Comparison of ENCODE assay signal across 8 cellular contexts in genomic region chr6:42979523-42980177, GRCh38. TPM values are rescaled to one million over a fixed set of nuclear protein-coding genes. Genes with fewer than 3 reads are reported as not detected.
DNase-seq lines count a peak whose midpoint lies in the region; ATAC-seq, FAIRE-seq and TF ChIP-seq lines count a peak whose summit lies in the region.

No MANE protein-coding gene starts in this region.

- H3K9ac ChIP-seq in H1 (replicated peaks in 1 of 4; ENCODE audit: extremely low read depth in 1 of 4, low read depth in 3 of 4, low read length in 3 of 4) = peak overlapping the region in 2 of 4 experiments; percentile 40 to 83; a peak in 5 of 7 replicates

- H3K79me2 ChIP-seq in H1 (ENCODE audit: control insufficient read depth in 1 of 2, insufficient read depth in 2 of 2, low read length in 2 of 2) = peaks cover 0 to 3% of the 10 kb centered on the region in 2 experiments; a peak in 1 of 4 replicates

- no peak overlapping the region for H2BK120ac ChIP-seq in H1 (replicated peaks; ENCODE audit: low read depth, low read length)

- TF ChIP-seq POLR2A in Peyer's patch (IDR thresholded peaks at IDR 0.05) = no peak
- TF ChIP-seq POLR2A in H1 (IDR thresholded peaks at IDR 0.05; ENCODE audit: control extremely low read depth in 1 of 2, low read depth in 2 of 2, low read length in 2 of 2) = no peak

- H3K4ac ChIP-seq in H1 (replicated peaks; ENCODE audit: insufficient read length, low read depth, low read length) = peak overlapping the region; percentile 22

- WGBS in H1 (ENCODE audit: extremely low coverage in 1 of 2, insufficient coverage in 1 of 2, insufficient read length in 1 of 2, insufficient replicate concordance in 2 of 2, low coverage in 1 of 2, low lambda C conversion rate in 2 of 2, missing lambda C conversion rate in 1 of 2), 2 experiments = 68% methylated on average over 9 of the region's 9 CpGs; no CpG with 5 or more reads in 1 of the 2 experiments

- H3K23me2 ChIP-seq in H1 (ENCODE audit: low read depth, low read length) = peaks cover 12% of the 10 kb centered on the region

- H3K4me1 ChIP-seq in Peyer's patch (peaks cover 0 to 18% (median 9%) of the 10 kb centered on the region in 4 donors), H1 (replicated peaks in 1 of 4; ENCODE audit: control insufficient read depth in 3 of 4, insufficient read depth in 4 of 4, low read length in 3 of 4) (peaks cover 4 to 10% (median 6%) of the 10 kb centered on the region in 4 experiments; a peak in 3 of 7 replicates), muscle layer of duodenum (ENCODE audit: control insufficient read depth in 1 of 2, insufficient read depth in 2 of 2, low read length in 2 of 2) (peaks cover 11 to 29% of the 10 kb centered on the region in 2 donors)

- H2BK20ac ChIP-seq in H1 (ENCODE audit: low read length) = no peak overlapping the region

- peak overlapping the region; percentile 66 for H2BK15ac ChIP-seq in H1 (ENCODE audit: low read length)

- no peak for TF ChIP-seq RAD21 in H1 (IDR thresholded peaks at IDR 0.05 in 1 of 2, conservative IDR thresholded peaks at IDR 0.05 in 1 of 2; ENCODE audit: low read depth in 2 of 2, low read length in 2 of 2)

- no peak overlapping the region for H3K56ac ChIP-seq in H1 (replicated peaks; ENCODE audit: insufficient read length, low read depth, low read length)

- CTCF ChIA-PET in H1 (lab: Charles Lee; ENCODE audit: partially characterized antibody) = interaction anchor here (0.8 to 4.4 kb wide), 10 partner anchors 9 to 288 kb away, joined by 3 to 33 read pairs (median 4); no protein-coding TSS in a partner anchor

- H3K4me2 ChIP-seq in H1 (ENCODE audit: insufficient read depth in 1 of 2, low read depth in 2 of 2, low read length in 2 of 2) = peak overlapping the region; percentile 91 to 97

- H3K27ac ChIP-seq in 22Rv1 (peak overlapping the region; percentile 85), Peyer's patch (peak overlapping the region; percentile 84 to 97 (median 94)), H1 (ENCODE audit: low read depth, low read length) (no peak overlapping the region), muscle layer of duodenum (ENCODE audit: low read length) (peak overlapping the region; percentile 83)

- H4K91ac ChIP-seq in H1 (replicated peaks; ENCODE audit: insufficient read length, low read length) = no peak overlapping the region

- no peaks in the 10 kb centered on the region for H3K9me3 ChIP-seq in Peyer's patch
- no peaks in the 10 kb centered on the region for H3K9me3 ChIP-seq in H1 (ENCODE audit: insufficient read depth in 2 of 2, low read depth in 1 of 2, low read length in 1 of 2)
- H3K9me3 ChIP-seq in muscle layer of duodenum (ENCODE audit: control insufficient read depth in 1 of 2, low read length in 2 of 2) = no peaks in the 10 kb centered on the region

- no peak overlapping the region for H2AK5ac ChIP-seq in H1 (ENCODE audit: low read depth, low read length)

- POLR2A ChIA-PET in H1 (lab: Charles Lee; ENCODE audit: partially characterized antibody) = interaction anchor here (0.6 to 3.8 kb wide), 22 partner anchors 8 to 495 kb away, joined by 3 to 27 read pairs (median 4); partner anchors contain the start of genes CNPY3, CUL7, GNMT and KLC4

- no peak for FAIRE-seq in H1 (lab: Jason Lieb, UNC)

- peak overlapping the region; percentile 18; the same call in 1 of the 2 replicates for H2BK5ac ChIP-seq in H1 (ENCODE audit: low read depth, low read length)

- TF ChIP-seq CTCF in 22Rv1 (IDR thresholded peaks at IDR 0.05) = no peak
- peak in 2 of 6 experiments; percentile 14 to 17 for TF ChIP-seq CTCF in Peyer's patch (IDR thresholded peaks at IDR 0.05)
- TF ChIP-seq CTCF in H1 (IDR thresholded peaks at IDR 0.05; ENCODE audit: control extremely low read depth in 1 of 3, insufficient read depth in 1 of 3, low read depth in 1 of 3, low read length in 3 of 3) = no peak

- H4K5ac ChIP-seq in H1 (ENCODE audit: insufficient read length, low read depth, low read length) = peak overlapping the region; percentile 20

- no peak for DNase-seq in Peyer's patch
- no peak for DNase-seq in H1 (ENCODE audit: low read depth in 1 of 2, low spot score in 2 of 2)
- DNase-seq in A172 (ENCODE audit: low spot score) = no peak
- DNase-seq in NK-92 (lab: John Stamatoyannopoulos, UW; ENCODE audit: unreplicated experiment) = no peak

- H3K79me1 ChIP-seq in H1 (ENCODE audit: low read depth, low read length) = no peaks in the 10 kb centered on the region; the same call in 1 of the 2 replicates

- TF ChIP-seq EP300 in H1 (IDR thresholded peaks at IDR 0.05; ENCODE audit: borderline replicate concordance in 1 of 2, low read depth in 2 of 2, low read length in 2 of 2) = no peak

- H3K23ac ChIP-seq in H1 (ENCODE audit: insufficient read length) = no peak overlapping the region

- H2BK12ac ChIP-seq in H1 (ENCODE audit: low read depth, low read length) = no peak overlapping the region

- ATAC-seq in GM18907 (IDR thresholded peaks at IDR 0.05; ENCODE audit: unreplicated experiment) = peak; percentile 7
- no peak for ATAC-seq in HG02798 (IDR thresholded peaks at IDR 0.05; ENCODE audit: poor library complexity, unreplicated experiment)

- H3K36me3 ChIP-seq in Peyer's patch (no peaks in the 10 kb centered on the region), H1 (ENCODE audit: control insufficient read depth in 2 of 4, insufficient read depth in 4 of 4, low read length in 3 of 4) (no peaks in the 10 kb centered on the region), muscle layer of duodenum (ENCODE audit: control insufficient read depth in 1 of 2, insufficient read depth in 2 of 2, low read length in 2 of 2) (no peaks in the 10 kb centered on the region)

- H3K18ac ChIP-seq in H1 (ENCODE audit: extremely low read depth, low read length) = peak overlapping the region; percentile 44; the same call in 1 of the 2 replicates

- H3K4me3 ChIP-seq in Peyer's patch = peak overlapping the region; percentile 88 to 96 (median 94)
- H3K4me3 ChIP-seq in H1 (ENCODE audit: extremely low read depth in 1 of 4, insufficient read depth in 2 of 4, low read depth in 3 of 4, low read length in 4 of 4) = peak overlapping the region; percentile 67 to 92 (median 70); a peak in 7 of 8 replicates
- H3K4me3 ChIP-seq in muscle layer of duodenum (ENCODE audit: low read depth in 1 of 2, low read length in 2 of 2) = peak overlapping the region; percentile 83 to 84

- peaks cover 0 to 1% of the 10 kb centered on the region in 2 experiments for H4K20me1 ChIP-seq in H1 (replicated peaks in 1 of 2; ENCODE audit: control insufficient read depth in 1 of 2, insufficient read depth in 2 of 2, low read length in 2 of 2)

- no peak overlapping the region for H3K14ac ChIP-seq in H1 (ENCODE audit: insufficient read length)

- H3K27me3 ChIP-seq in Peyer's patch (no peaks in the 10 kb centered on the region), H1 (replicated peaks in 1 of 4; ENCODE audit: control insufficient read depth in 3 of 4, extremely low read depth in 1 of 4, insufficient read depth in 3 of 4, low read length in 3 of 4) (no peaks in the 10 kb centered on the region), muscle layer of duodenum (ENCODE audit: low read depth, low read length) (no peaks in the 10 kb centered on the region)

- H2AFZ ChIP-seq in H1 (ENCODE audit: low read length) = peak overlapping the region; percentile 90

- no peak overlapping the region for H4K8ac ChIP-seq in H1 (ENCODE audit: extremely low read depth, insufficient read depth, low read length)

RNA-seq across cellular contexts. Expression of gene PEX6, which starts 0.7 kb away (rescaled TPM):
- total RNA-seq in Peyer's patch = 10 to 100 TPM; 19.0 to 61.3 (median 39.0) TPM
- 11.7 and 12.5 TPM in 2 replicates for total RNA-seq in H1 (2021; fragmentation: NEBNext Ultra II Directional; extraction: Animal tissue kit (Norgen Biotek cat#: 25700))
- polyA plus RNA-seq in H1 (2011; rRNA removed) = 6.4 and 11.6 TPM in 2 replicates
- 9.2 TPM for polyA plus RNA-seq in H1 (2011; cell fraction: cytosol; rRNA removed)
- polyA plus RNA-seq in H1 (2011; cell fraction: nucleus; rRNA removed) = 29.3 TPM
- polyA plus RNA-seq in H1 (2012, experiment 1 of 2) = 8.5 to 13.3 TPM (median 13.1 TPM) in 4 replicates
- polyA plus RNA-seq in H1 (2012, experiment 2 of 2) = 13.0 TPM
- 5.4 TPM for polyA plus RNA-seq in H1 (2013, experiment 1 of 2)
- polyA plus RNA-seq in H1 (2013, experiment 2 of 2) = 4.6 TPM
- 7.5 and 10.5 TPM in 2 replicates for polyA minus RNA-seq in H1 (2011; rRNA and poly(A)+ RNA removed)
- polyA minus RNA-seq in H1 (2011; cell fraction: cytosol; rRNA and poly(A)+ RNA removed) = 9.2 TPM
- polyA minus RNA-seq in H1 (2011; cell fraction: nucleus; rRNA and poly(A)+ RNA removed) = 7.4 TPM
- total RNA-seq in A172 (2014; rRNA removed; shearing (Covaris generic)) = 8.2 and 9.4 TPM in 2 replicates

RNA-seq across cellular contexts. Expression of gene PPP2R5D, which starts 4.7 kb away (rescaled TPM):
- 100 to 1,000 TPM in 3 of 4 donors, 10 to 100 TPM in 1; 84.2 to 177 (median 152) TPM for total RNA-seq in Peyer's patch
- total RNA-seq in H1 (2021; fragmentation: NEBNext Ultra II Directional; extraction: Animal tissue kit (Norgen Biotek cat#: 25700)) = 52.1 and 52.4 TPM in 2 replicates
- 55.7 and 68.1 TPM in 2 replicates for polyA plus RNA-seq in H1 (2011; rRNA removed)
- polyA plus RNA-seq in H1 (2011; cell fraction: cytosol; rRNA removed) = 62.8 TPM
- 84.9 TPM for polyA plus RNA-seq in H1 (2011; cell fraction: nucleus; rRNA removed)
- polyA plus RNA-seq in H1 (2012, experiment 1 of 2) = 53.0 to 61.3 TPM (median 58.4 TPM) in 4 replicates
- polyA plus RNA-seq in H1 (2012, experiment 2 of 2) = 57.5 TPM
- 40.6 TPM for polyA plus RNA-seq in H1 (2013, experiment 1 of 2)
- 38.3 TPM for polyA plus RNA-seq in H1 (2013, experiment 2 of 2)
- 86.8 and 99.6 TPM in 2 replicates for polyA minus RNA-seq in H1 (2011; rRNA and poly(A)+ RNA removed)
- polyA minus RNA-seq in H1 (2011; cell fraction: cytosol; rRNA and poly(A)+ RNA removed) = 27.6 TPM
- polyA minus RNA-seq in H1 (2011; cell fraction: nucleus; rRNA and poly(A)+ RNA removed) = 26.3 TPM
- 38.9 and 48.5 TPM in 2 replicates for total RNA-seq in A172 (2014; rRNA removed; shearing (Covaris generic))

RNA-seq across cellular contexts. Expression of gene GNMT, which starts 19.1 kb away (rescaled TPM):
- 1 to 10 TPM in 1 of 4 donors, not detected in 3; 4.3 TPM for total RNA-seq in Peyer's patch
- 1.8 TPM in 2 replicates for total RNA-seq in H1 (2021; fragmentation: NEBNext Ultra II Directional; extraction: Animal tissue kit (Norgen Biotek cat#: 25700))
- polyA plus RNA-seq in H1 (2011; rRNA removed) = 3.4 and 4.3 TPM in 2 replicates
- 3.4 TPM for polyA plus RNA-seq in H1 (2011; cell fraction: cytosol; rRNA removed)
- 4.2 TPM for polyA plus RNA-seq in H1 (2011; cell fraction: nucleus; rRNA removed)
- 1.0 to 3.1 TPM (median 2.3 TPM) in 4 replicates for polyA plus RNA-seq in H1 (2012, experiment 1 of 2)
- polyA plus RNA-seq in H1 (2012, experiment 2 of 2) = 2.0 TPM
- polyA plus RNA-seq in H1 (2013, experiment 1 of 2) = 1.3 TPM
- polyA plus RNA-seq in H1 (2013, experiment 2 of 2) = 0.85 TPM
- polyA minus RNA-seq in H1 (2011; rRNA and poly(A)+ RNA removed) = 1.0 and 1.6 TPM in 2 replicates
- polyA minus RNA-seq in H1 (2011; cell fraction: cytosol; rRNA and poly(A)+ RNA removed) = 1.1 TPM
- polyA minus RNA-seq in H1 (2011; cell fraction: nucleus; rRNA and poly(A)+ RNA removed) = 1.2 TPM
- 0.24 TPM in 1 of 2 replicates, not detected in the other for total RNA-seq in A172 (2014; rRNA removed; shearing (Covaris generic))

RNA-seq across cellular contexts. Expression of gene MEA1, which starts 34.1 kb away (rescaled TPM):
- total RNA-seq in Peyer's patch = 10 to 100 TPM; 34.3 to 40.4 (median 36.1) TPM
- 94.2 and 102 TPM in 2 replicates for total RNA-seq in H1 (2021; fragmentation: NEBNext Ultra II Directional; extraction: Animal tissue kit (Norgen Biotek cat#: 25700))
- 96.2 and 96.4 TPM in 2 replicates for polyA plus RNA-seq in H1 (2011; rRNA removed)
- polyA plus RNA-seq in H1 (2011; cell fraction: cytosol; rRNA removed) = 127 TPM
- 65.1 TPM for polyA plus RNA-seq in H1 (2011; cell fraction: nucleus; rRNA removed)
- polyA plus RNA-seq in H1 (2012, experiment 1 of 2) = 131 to 151 TPM (median 132 TPM) in 4 replicates
- polyA plus RNA-seq in H1 (2012, experiment 2 of 2) = 125 TPM
- polyA plus RNA-seq in H1 (2013, experiment 1 of 2) = 95.6 TPM
- polyA plus RNA-seq in H1 (2013, experiment 2 of 2) = 109 TPM
- polyA minus RNA-seq in H1 (2011; rRNA and poly(A)+ RNA removed) = 51.5 and 66.2 TPM in 2 replicates
- 32.3 TPM for polyA minus RNA-seq in H1 (2011; cell fraction: cytosol; rRNA and poly(A)+ RNA removed)
- 32.8 TPM for polyA minus RNA-seq in H1 (2011; cell fraction: nucleus; rRNA and poly(A)+ RNA removed)
- 134 and 144 TPM in 2 replicates for total RNA-seq in A172 (2014; rRNA removed; shearing (Covaris generic))

RNA-seq across cellular contexts. Expression of gene KLHDC3, which starts 34.4 kb away (rescaled TPM):
- total RNA-seq in Peyer's patch = 10 to 100 TPM; 38.8 to 59.2 (median 52.6) TPM
- total RNA-seq in H1 (2021; fragmentation: NEBNext Ultra II Directional; extraction: Animal tissue kit (Norgen Biotek cat#: 25700)) = 181 and 182 TPM in 2 replicates
- polyA plus RNA-seq in H1 (2011; rRNA removed) = 203 and 240 TPM in 2 replicates
- polyA plus RNA-seq in H1 (2011; cell fraction: cytosol; rRNA removed) = 158 TPM
- polyA plus RNA-seq in H1 (2011; cell fraction: nucleus; rRNA removed) = 180 TPM
- 138 to 202 TPM (median 196 TPM) in 4 replicates for polyA plus RNA-seq in H1 (2012, experiment 1 of 2)
- polyA plus RNA-seq in H1 (2012, experiment 2 of 2) = 279 TPM
- 94.2 TPM for polyA plus RNA-seq in H1 (2013, experiment 1 of 2)
- 96.3 TPM for polyA plus RNA-seq in H1 (2013, experiment 2 of 2)
- 177 and 199 TPM in 2 replicates for polyA minus RNA-seq in H1 (2011; rRNA and poly(A)+ RNA removed)
- polyA minus RNA-seq in H1 (2011; cell fraction: cytosol; rRNA and poly(A)+ RNA removed) = 73.0 TPM
- 57.7 TPM for polyA minus RNA-seq in H1 (2011; cell fraction: nucleus; rRNA and poly(A)+ RNA removed)
- total RNA-seq in A172 (2014; rRNA removed; shearing (Covaris generic)) = 75.3 and 90.8 TPM in 2 replicates
